Comparison of ENCODE assay signal across 8 cellular contexts in the genomic region with DNA sequence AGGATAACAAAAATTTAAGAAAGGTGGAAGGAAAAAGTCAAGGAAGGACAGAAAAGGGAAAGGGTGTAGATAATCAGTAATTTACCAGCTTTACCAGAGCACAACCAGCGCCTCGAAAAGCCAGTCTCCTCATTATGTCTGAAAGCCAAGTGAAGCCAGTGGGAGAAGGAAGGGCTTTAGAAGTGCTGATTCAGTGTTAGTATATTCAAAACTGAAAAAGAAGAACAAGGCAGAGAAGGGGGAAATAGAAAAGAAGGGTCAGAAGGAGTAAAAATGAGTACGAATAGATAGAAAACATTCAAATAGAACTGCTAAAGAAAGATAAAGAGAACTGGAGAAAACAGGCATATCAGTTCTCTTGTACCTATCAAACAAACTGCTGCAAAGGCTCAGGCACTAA. TPM values are rescaled to one million over a fixed set of nuclear protein-coding genes. Genes with fewer than 3 reads are reported as not detected.
DNase-seq lines count a peak whose midpoint lies in the region; TF ChIP-seq lines count a peak whose summit lies in the region.

No MANE protein-coding gene starts in this region.

- H3K4me1 Mint-ChIP-seq in CD14-positive monocyte (peaks cover 59% of the 10 kb centered on the region), IgD-negative memory B cell (peaks cover 22 to 38% (median 32%) of the 10 kb centered on the region in 3 donors), MCF 10A (ENCODE audit: insufficient read depth, unreplicated experiment) (peaks cover 38% of the 10 kb centered on the region)

- H3K9me3 Mint-ChIP-seq in CD14-positive monocyte (no peaks in the 10 kb centered on the region), IgD-negative memory B cell (no peaks in the 10 kb centered on the region), MCF 10A (ENCODE audit: unreplicated experiment) (no peaks in the 10 kb centered on the region)

- H3K27me3 ChIP-seq in osteoblast (ENCODE audit: insufficient read depth, low read length): no peaks in the 10 kb centered on the region

- H2AFZ ChIP-seq in osteoblast (ENCODE audit: low read length): no peak overlapping the region

- DNase-seq in CD14-positive monocyte (ENCODE audit: low spot score) (no peak), MCF 10A (ENCODE audit: unreplicated experiment) (no peak), osteoblast (ENCODE audit: insufficient read length, low spot score, missing footprints) (no peak), coronary artery (ENCODE audit: low spot score) (no peak), NCI-H1105 (lab: John Stamatoyannopoulos, UW) (no peak), NCI-H1417 (lab: John Stamatoyannopoulos, UW) (no peak)
- DNase-seq in stimulated activated CD4-positive, alpha-beta T cell treated with anti-CD3 and anti-CD28 coated beads, Interleukin-4, amount 100 ng/mL, for 1 hour: no peak

- H3K4me3 ChIP-seq in osteoblast (ENCODE audit: insufficient read depth, low read length) (no peak overlapping the region), coronary artery (no peak overlapping the region)

- TF ChIP-seq CTCF in CD14-positive monocyte (IDR thresholded peaks at IDR 0.05) (no peak), MCF 10A (IDR thresholded peaks at IDR 0.05; ENCODE audit: unreplicated experiment) (no peak), osteoblast (IDR thresholded peaks at IDR 0.05; ENCODE audit: extremely low read depth, low read depth, low read length) (no peak), coronary artery (IDR thresholded peaks at IDR 0.05) (no peak)

- intact Hi-C loops in CD14-positive monocyte (cut with micrococcal nuclease) (loop anchor here in 1 of 2 donors (10.0 kb wide), 1 partner anchor 147 kb away; the partner anchor contains the start of genes NT5DC2 and UQCC5), MCF 10A (cut with micrococcal nuclease) (loop anchor here (1.0 kb wide), 2 partner anchors 45 to 209 kb away; no protein-coding TSS in a partner anchor)

- peaks cover 34 to 43% of the 10 kb centered on the region in 2 donors for H3K36me3 Mint-ChIP-seq in CD14-positive monocyte
- peaks cover 4% of the 10 kb centered on the region for H3K36me3 Mint-ChIP-seq in IgD-negative memory B cell
- H3K36me3 Mint-ChIP-seq in MCF 10A (ENCODE audit: insufficient read depth, unreplicated experiment): peaks cover 53% of the 10 kb centered on the region

- H3K36me3 ChIP-seq in osteoblast (ENCODE audit: insufficient read depth, low read length): peaks cover 27% of the 10 kb centered on the region

- no TSS peak for BruUV-seq in MCF 10A (replicated peaks; lab: Mats Ljungman, UMichigan)

- H3K27ac ChIP-seq in osteoblast (ENCODE audit: low read depth, low read length) (peak overlapping the region; percentile 85), coronary artery (peak overlapping the region in 1 of 2 donors; percentile 64)

- POLR2A ChIA-PET in MCF 10A (lab: Yijun Ruan, JAX): interaction anchor here (0.6 to 7.7 kb wide), 2 partner anchors 9 to 24 kb away, joined by 4 to 104 read pairs; no protein-coding TSS in a partner anchor

- CTCF ChIA-PET in MCF 10A (lab: Yijun Ruan, JAX): interaction anchor here (0.7 to 1.4 kb wide), 4 partner anchors 10 to 254 kb away, joined by 3 to 4 read pairs (median 4); no protein-coding TSS in a partner anchor

- H3K27ac Mint-ChIP-seq in CD14-positive monocyte: peak overlapping the region; percentile 82 to 95 (median 85)
- H3K27ac Mint-ChIP-seq in IgD-negative memory B cell: peak overlapping the region; percentile 49 to 91 (median 63)
- H3K27ac Mint-ChIP-seq in MCF 10A (ENCODE audit: low read depth, unreplicated experiment): peak overlapping the region; percentile 68

- H3K4me3 Mint-ChIP-seq in CD14-positive monocyte: peak overlapping the region; percentile 67 to 88
- H3K4me3 Mint-ChIP-seq in IgD-negative memory B cell: peak overlapping the region in 3 of 4 donors; percentile 40 to 86 (median 77)
- peak overlapping the region; percentile 39 for H3K4me3 Mint-ChIP-seq in MCF 10A (ENCODE audit: unreplicated experiment)

- H3K4me2 ChIP-seq in osteoblast (ENCODE audit: insufficient read depth, low read length): peak overlapping the region; percentile 35

- H3K79me2 ChIP-seq in osteoblast (ENCODE audit: insufficient read depth, low read length): peaks cover 79% of the 10 kb centered on the region

- no peaks in the 10 kb centered on the region for H3K9me3 ChIP-seq in osteoblast (ENCODE audit: low read depth, low read length)

- H4K20me1 ChIP-seq in osteoblast (ENCODE audit: insufficient read depth, low read length): peaks cover 3% of the 10 kb centered on the region

- H3K27me3 Mint-ChIP-seq in CD14-positive monocyte (ENCODE audit: low read depth in 3 of 3): peaks cover 0 to 2% (median 0%) of the 10 kb centered on the region in 3 donors
- no peaks in the 10 kb centered on the region for H3K27me3 Mint-ChIP-seq in IgD-negative memory B cell
- no peaks in the 10 kb centered on the region for H3K27me3 Mint-ChIP-seq in MCF 10A (ENCODE audit: insufficient read depth, unreplicated experiment)

- H3K4me1 ChIP-seq in osteoblast (ENCODE audit: insufficient read depth, low read length): peaks cover 37% of the 10 kb centered on the region

RNA-seq across cellular contexts. Expression of gene PBRM1, which starts 4.1 kb away (rescaled TPM):
- 10 to 100 TPM; 38.0 to 72.9 TPM for polyA plus RNA-seq in CD14-positive monocyte
- polyA plus RNA-seq in IgD-negative memory B cell: 81.1 TPM
- 49.3 and 56.9 TPM in 2 replicates for total RNA-seq in MCF 10A (2022)
- 96.1 and 100 TPM in 2 replicates for total RNA-seq in osteoblast

RNA-seq across cellular contexts. Expression of gene GNL3, which starts 4.2 kb away (rescaled TPM):
- polyA plus RNA-seq in CD14-positive monocyte (10 to 100 TPM; 13.4 to 16.7 TPM), IgD-negative memory B cell (64.0 TPM)
- total RNA-seq in MCF 10A (2022) (163 and 200 TPM in 2 replicates), osteoblast (111 and 129 TPM in 2 replicates)

RNA-seq across cellular contexts. Expression of gene GLT8D1, which starts 24.0 kb away (rescaled TPM):
- polyA plus RNA-seq in CD14-positive monocyte: 10 to 100 TPM; 34.8 TPM
- 38.0 TPM for polyA plus RNA-seq in IgD-negative memory B cell
- total RNA-seq in MCF 10A (2022): 42.2 and 48.1 TPM in 2 replicates
- total RNA-seq in osteoblast: 98.8 and 103 TPM in 2 replicates

RNA-seq across cellular contexts. Expression of gene SPCS1, which starts 24.3 kb away (rescaled TPM):
- polyA plus RNA-seq in CD14-positive monocyte: 100 to 1,000 TPM; 228 to 242 TPM
- polyA plus RNA-seq in IgD-negative memory B cell: 326 TPM
- 135 and 172 TPM in 2 replicates for total RNA-seq in MCF 10A (2022)
- 60.1 and 67.0 TPM in 2 replicates for total RNA-seq in osteoblast
